1 cellular context compared by ENCODE assay signal in the genomic region with DNA sequence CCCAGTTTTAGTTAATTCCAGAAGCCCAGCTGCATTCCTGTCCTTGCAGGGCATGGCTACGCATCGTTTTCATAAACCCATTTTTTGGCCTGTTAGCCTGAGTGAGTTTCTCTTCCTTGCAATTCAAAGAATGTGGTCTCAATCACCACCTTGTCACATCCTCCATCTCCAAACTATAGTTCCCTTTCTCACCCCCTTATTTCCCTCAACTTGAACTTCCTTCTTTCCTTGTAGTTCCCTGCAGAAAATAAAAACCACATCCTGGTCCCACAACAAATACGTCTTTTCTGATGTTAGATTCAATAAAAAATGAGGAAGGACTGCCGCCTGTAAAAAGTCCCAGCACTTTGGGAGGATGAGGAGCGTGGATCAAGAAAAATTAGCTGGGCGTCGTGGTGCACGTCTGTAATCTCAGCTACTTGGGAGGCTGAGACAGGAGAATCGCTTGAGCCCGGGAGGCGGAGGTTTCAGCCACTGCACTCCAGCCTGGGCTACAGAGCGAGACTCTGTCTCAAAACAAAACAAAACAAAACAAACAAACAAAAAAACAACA.
TF ChIP-seq lines count a peak whose summit lies in the region.

No MANE protein-coding gene starts in this region.

TF ChIP-seq in K562, 482 proteins besides CTCF, POLR2A, EP300 and RAD21:
- TF ChIP-seq FOXJ3 (CRISPR knock-in tag; IDR thresholded peaks at IDR 0.05) (no peak), PHF20 (IDR thresholded peaks at IDR 0.05; ENCODE audit: partially characterized antibody) (no peak), MEIS2 (IDR thresholded peaks at IDR 0.05; ENCODE audit: partially characterized antibody) (peak; percentile 11)
